Comparison of ENCODE assay signal across 1 cellular context in genomic region chr18:70452501-70452900, GRCh38.
A peak's percentile ranks its signal among the peaks of the same experiment; 100 is the strongest.
TF ChIP-seq lines count a peak whose summit lies in the region.

No MANE protein-coding gene starts in this region.

TF ChIP-seq in HepG2, 621 proteins besides CTCF, POLR2A, EP300 and RAD21 (continued from another document):
- 0 out of 2 replicates have a peak, but pooled peaks have one; percentile 11 for TF ChIP-seq ZNF687 (CRISPR knock-in tag; IDR thresholded peaks at IDR 0.05)
- TF ChIP-seq RFX1 (IDR thresholded peaks at IDR 0.05): peak; percentile 61
- no peak for TF ChIP-seq GABPA (IDR thresholded peaks at IDR 0.05; ENCODE audit: low read depth, low read length)
- peak; percentile 43; the same call in 1 of the 2 replicates for TF ChIP-seq GABPA (CRISPR knock-in tag; IDR thresholded peaks at IDR 0.05; ENCODE audit: low read depth)
- TF ChIP-seq STAT5B (CRISPR knock-in tag; IDR thresholded peaks at IDR 0.05): no peak
- peak; percentile 31; the same call in 1 of the 2 replicates for TF ChIP-seq ZFP91 (CRISPR knock-in tag; IDR thresholded peaks at IDR 0.05; ENCODE audit: borderline replicate concordance)
